In genomic region chr18:23217781-23218180, GRCh38 we compare ENCODE assay signal across 26 cellular contexts.
"Had no signal": no experiment of that assay in that cellular context is flagged by ENCODE, and none has a peak within 500 bp of the region (broad histone marks: within the 10 kb centered on the region; RNA-seq: fewer than 3 reads in every experiment).

No MANE protein-coding gene starts in this region.

- H3K36me3 ChIP-seq: thoracic aorta, transverse colon, uterus, vagina had no signal

- FAIRE-seq: urothelium cell line had no signal

- DNase-seq: stimulated activated CD4-positive, alpha-beta T cell treated with anti-CD3 and anti-CD28 coated beads, Interleukin-2, amount 100 ng/mL, for 48 hours; stimulated activated CD4-positive, alpha-beta T cell treated with anti-CD3 and anti-CD28 coated beads, Interleukin-4, amount 100 ng/mL, for 1 hour; stimulated activated CD4-positive, alpha-beta T cell treated with anti-CD3 and anti-CD28 coated beads, Interleukin-4, amount 100 ng/mL, for 24 hours; stimulated activated CD4-positive, alpha-beta T cell treated with anti-CD3 and anti-CD28 coated beads, Interleukin-4, amount 100 ng/mL, for 4 hours; stimulated activated naive B cell treated with anti-CD40 and anti-IgM and Interleukin-4, amounts not matched to agents 10 μg/mL and 1 μg/mL and 100 μg/mL, for 72 hours; stimulated activated naive CD4-positive, alpha-beta T cell; stimulated activated naive CD4-positive, alpha-beta T cell treated with Interleukin-2 at 50 U/mL for 16 hours; stimulated activated naive CD8-positive, alpha-beta T cell treated with anti-CD3 and anti-CD28 coated beads, Interleukin-15, amount 100 ng/mL, for 72 hours; stimulated activated naive CD8-positive, alpha-beta T cell treated with anti-CD3 and anti-CD28 coated beads, Interleukin-15, Interleukin-2, amounts not matched to agents 100 U/mL and 50 U/mL, for 24 hours; stomach; substantia nigra; testis; thyroid gland; tibial artery; transverse colon; trophoblast cell; upper lobe of left lung; upper lobe of right lung; uterus had no signal

- H3K4me3 ChIP-seq: stomach, suprapubic skin, testis, thoracic aorta, thyroid gland, tibial artery, tibial nerve, transverse colon, upper lobe of left lung, upper lobe of right lung, uterus, vagina had no signal

- ATAC-seq: stimulated activated effector memory CD8-positive, alpha-beta T cell treated with anti-CD3 and anti-CD28 coated beads, Interleukin-12 subunit alpha, Interleukin-12 subunit beta, amount 100 ng/mL, for 72 hours; stimulated activated memory B cell treated with anti-CD40 and anti-IgM and Interleukin-4, amounts not matched to agents 10 μg/mL and 1 μg/mL and 100 μg/mL, for 72 hours; stimulated activated naive B cell treated with anti-CD40 and anti-IgM and Interleukin-4, amounts not matched to agents 10 μg/mL and 1 μg/mL and 100 μg/mL, for 72 hours; stimulated activated naive CD8-positive, alpha-beta T cell treated with anti-CD3 and anti-CD28 coated beads, Interleukin-15, amount 100 ng/mL, for 72 hours; stimulated activated naive CD8-positive, alpha-beta T cell treated with anti-CD3 and anti-CD28 coated beads, Interleukin-15, Interleukin-2, amounts not matched to agents 100 U/mL and 50 U/mL, for 24 hours; upper lobe of right lung had no signal

- H3K4me1 ChIP-seq: testis, transverse colon, uterus had no signal

- H3K27me3 ChIP-seq: stomach, suprapubic skin, testis, thyroid gland, tibial artery, tibial nerve, transverse colon, upper lobe of left lung, upper lobe of right lung, uterus, vagina had no signal

- H3K27ac ChIP-seq: stomach, suprapubic skin, testis, thoracic aorta, thyroid gland, tibial artery, tibial nerve, transverse colon, upper lobe of left lung, upper lobe of right lung, uterus, vagina had no signal

- H3K9me3 ChIP-seq: stomach, suprapubic skin, testis, thoracic aorta, thyroid gland, tibial artery, tibial nerve, transverse colon, upper lobe of left lung, upper lobe of right lung, uterus, vagina had no signal
